Comparison of ENCODE assay signal across 1 cellular context in genomic region chr19:16456652-16457194, GRCh38.
TF ChIP-seq lines count a peak whose summit lies in the region.

No MANE protein-coding gene starts in this region.

TF ChIP-seq in IMR-90, 13 proteins besides CTCF, POLR2A, EP300 and RAD21:
- TF ChIP-seq FOS (IDR thresholded peaks at IDR 0.05; ENCODE audit: low read depth, low read length) (no peak), MAZ (IDR thresholded peaks at IDR 0.05; ENCODE audit: borderline replicate concordance, low read depth, low read length) (no peak), CHD1 (IDR thresholded peaks at IDR 0.05; ENCODE audit: low read depth, low read length) (no peak), SMC3 (IDR thresholded peaks at IDR 0.05; ENCODE audit: low read depth, low read length) (no peak), RCOR1 (IDR thresholded peaks at IDR 0.05; ENCODE audit: insufficient replicate concordance, low read length) (no peak), BHLHE40 (IDR thresholded peaks at IDR 0.05; ENCODE audit: low read depth, low read length) (no peak), ELK1 (IDR thresholded peaks at IDR 0.05; ENCODE audit: borderline replicate concordance, low read depth, low read length) (no peak), USF2 (IDR thresholded peaks at IDR 0.05; ENCODE audit: low read depth, low read length) (no peak), MXI1 (IDR thresholded peaks at IDR 0.05; ENCODE audit: borderline replicate concordance, low read depth, low read length) (no peak), RFX5 (IDR thresholded peaks at IDR 0.05; ENCODE audit: low read depth, low read length) (no peak), NFE2L2 (IDR thresholded peaks at IDR 0.05; ENCODE audit: low read depth, low read length) (no peak), MAFK (IDR thresholded peaks at IDR 0.05; ENCODE audit: low read depth, low read length) (no peak), CEBPB (IDR thresholded peaks at IDR 0.05; ENCODE audit: low read depth, low read length) (no peak)
